Comparison of ENCODE assay signal across 9 cellular contexts in the genomic region with DNA sequence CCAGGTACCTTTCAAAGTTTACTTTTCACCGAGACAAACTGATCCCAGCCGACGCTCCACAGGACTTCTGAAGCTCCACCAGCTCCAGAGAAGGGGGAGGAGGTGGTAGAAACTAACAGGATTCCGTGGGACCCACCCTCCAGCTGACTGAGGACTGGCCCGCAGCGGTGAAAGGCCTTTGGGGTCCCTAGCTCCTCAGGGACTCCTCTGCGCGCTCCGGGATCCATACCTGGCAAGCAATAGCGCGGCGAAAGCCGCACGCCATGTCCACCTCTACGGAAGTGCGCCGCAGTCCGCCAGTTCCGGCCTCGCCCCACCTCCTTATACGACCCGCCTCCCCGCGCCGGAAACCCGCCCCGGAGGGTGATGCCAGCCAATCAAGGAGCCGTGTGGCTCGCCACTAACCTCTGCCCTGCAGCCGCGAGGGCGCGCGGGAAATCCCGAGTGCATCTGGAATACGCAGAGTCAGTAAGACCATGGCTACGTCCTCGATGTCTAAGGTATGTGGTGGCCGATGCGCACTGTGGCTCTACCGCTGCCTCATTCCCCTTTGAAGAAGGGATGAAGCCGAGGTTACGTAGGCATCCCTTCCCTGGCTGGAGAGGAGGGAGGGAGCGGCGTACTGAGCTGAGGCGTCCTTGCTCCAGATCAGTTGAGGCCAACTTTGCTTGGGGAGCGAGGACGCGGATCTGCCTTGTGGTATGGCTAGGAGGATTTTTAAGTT. TPM values are rescaled to one million over a fixed set of nuclear protein-coding genes. Genes with fewer than 3 reads are reported as not detected.
A peak's percentile ranks its signal among the peaks of the same experiment; 100 is the strongest.
DNase-seq lines count a peak whose midpoint lies in the region; ATAC-seq, FAIRE-seq and TF ChIP-seq lines count a peak whose summit lies in the region.
"Had no signal": no experiment of that assay in that cellular context is flagged by ENCODE, and none has a peak within 500 bp of the region (broad histone marks: within the 10 kb centered on the region; RNA-seq: fewer than 3 reads in every experiment).

Gene ORC3 (plus strand): TSS at position 443 of the 724 bp plus-strand sequence. CDS start 34 bp downstream, at position 477.
A gene with protein sequence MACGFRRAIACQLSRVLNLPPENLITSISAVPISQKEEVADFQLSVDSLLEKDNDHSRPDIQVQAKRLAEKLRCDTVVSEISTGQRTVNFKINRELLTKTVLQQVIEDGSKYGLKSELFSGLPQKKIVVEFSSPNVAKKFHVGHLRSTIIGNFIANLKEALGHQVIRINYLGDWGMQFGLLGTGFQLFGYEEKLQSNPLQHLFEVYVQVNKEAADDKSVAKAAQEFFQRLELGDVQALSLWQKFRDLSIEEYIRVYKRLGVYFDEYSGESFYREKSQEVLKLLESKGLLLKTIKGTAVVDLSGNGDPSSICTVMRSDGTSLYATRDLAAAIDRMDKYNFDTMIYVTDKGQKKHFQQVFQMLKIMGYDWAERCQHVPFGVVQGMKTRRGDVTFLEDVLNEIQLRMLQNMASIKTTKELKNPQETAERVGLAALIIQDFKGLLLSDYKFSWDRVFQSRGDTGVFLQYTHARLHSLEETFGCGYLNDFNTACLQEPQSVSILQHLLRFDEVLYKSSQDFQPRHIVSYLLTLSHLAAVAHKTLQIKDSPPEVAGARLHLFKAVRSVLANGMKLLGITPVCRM (minus strand): TSS at position 295 of the 724 bp plus-strand sequence. CDS start 30 bp downstream, at position 265.

- peak; percentile 99 for DNase-seq in AG20443 (ENCODE audit: low spot score)
- peak; percentile 81 for DNase-seq in NCI-H510A (lab: John Stamatoyannopoulos, UW)
- DNase-seq in activated CD4-positive, alpha-beta T cell treated with anti-CD3 and anti-CD28 coated beads for 1 hour = peak; percentile 87
- DNase-seq in cerebellum (ENCODE audit: low spot score) = peak; percentile 97
- DNase-seq in kidney = peak; percentile 99
- peak; percentile 90 to 93 for DNase-seq in stimulated activated CD4-positive, alpha-beta T cell treated with anti-CD3 and anti-CD28 coated beads, Interleukin-15, amount 100 ng/mL, for 48 hours (ENCODE audit: low read depth in 2 of 2)

- no peaks in the 10 kb centered on the region for H3K36me3 ChIP-seq in kidney (ENCODE audit: control insufficient read depth in 1 of 2, insufficient read depth in 2 of 2, low read length in 2 of 2)

- H3K4me3 ChIP-seq in kidney (ENCODE audit: low read length in 2 of 2) = peak within 1 kb of the TSS; percentile 99 to 100

- H3K4me1 ChIP-seq in kidney (ENCODE audit: control insufficient read depth in 1 of 2, insufficient read depth in 1 of 2, low read depth in 1 of 2, low read length in 2 of 2) = peaks cover 7 to 8% of the 10 kb centered on the region in 2 donors

- H3K9ac ChIP-seq in kidney (ENCODE audit: low read length in 2 of 2) = peak within 1 kb of the TSS; percentile 87 to 92

- ATAC-seq in HG03432 (IDR thresholded peaks at IDR 0.05; ENCODE audit: unreplicated experiment) = peak; percentile 100

- peak; percentile 63 for FAIRE-seq in kidney (lab: Jason Lieb, UNC)
- FAIRE-seq: islet of Langerhans had no signal

- intact Hi-C loops in kidney (cut with DNase I) = no loop called here

- H3K9me3 ChIP-seq in kidney (ENCODE audit: control insufficient read depth in 1 of 2, low read length in 2 of 2) = no peaks in the 10 kb centered on the region

- peak within 1 kb of the TSS; percentile 68 to 71 for H3K27ac ChIP-seq in kidney (ENCODE audit: low read depth in 2 of 2, low read length in 2 of 2)

- TF ChIP-seq POLR2A in GM19099 (IDR thresholded peaks at IDR 0.05; ENCODE audit: extremely low read depth, insufficient read length, low read depth) = peak; percentile 95

- TF ChIP-seq CTCF in kidney (IDR thresholded peaks at IDR 0.05; ENCODE audit: borderline replicate concordance, extremely low read depth, insufficient read depth) = no peak

RNA-seq across cellular contexts. Expression of gene ORC3, which starts in this region (rescaled TPM):
- 52.4 TPM for total RNA-seq in cerebellum
- 22.7 TPM for total RNA-seq in kidney
- polyA plus RNA-seq in kidney (ENCODE audit: insufficient read depth, low read depth, low replicate concordance) = 16.4 TPM

RNA-seq across cellular contexts. Expression of the second gene that starts in this region (rescaled TPM):
- total RNA-seq in cerebellum (34.6 TPM), kidney (31.7 TPM)
- polyA plus RNA-seq in kidney (ENCODE audit: insufficient read depth, low read depth, low replicate concordance) = 23.4 TPM

Comparison
In these comparisons a context has a peak if more than half of its experiments do, and no peak if none do; other contexts are left out.
1. Peak in every context shown above with its lines: DNase-seq, ATAC-seq, H3K4me3 ChIP-seq and H3K27ac ChIP-seq.